In genomic region chr11:68461284-68461861, GRCh38 we compare ENCODE assay signal across 8 cellular contexts. TPM values are rescaled to one million over a fixed set of nuclear protein-coding genes. Genes with fewer than 3 reads are reported as not detected.
DNase-seq lines count a peak whose midpoint lies in the region; ATAC-seq and TF ChIP-seq lines count a peak whose summit lies in the region.

No MANE protein-coding gene starts in this region.

- no peak for ATAC-seq in naive B cell (ENCODE audit: low read depth in 2 of 2)
- no peak for ATAC-seq in HG02870 (IDR thresholded peaks at IDR 0.05; ENCODE audit: unreplicated experiment)

- no peaks in the 10 kb centered on the region for H3K36me3 Mint-ChIP-seq in naive B cell

- H3K27me3 ChIP-seq in ectodermal cell (ENCODE audit: control insufficient read depth, insufficient read depth, low read length, poor library complexity, severe bottlenecking): no peaks in the 10 kb centered on the region

- H3K27ac Mint-ChIP-seq in naive B cell: peak overlapping the region; percentile 56 to 97 (median 91)

- H3K4me3 ChIP-seq in ectodermal cell (ENCODE audit: insufficient read depth, low read depth, low read length): peak overlapping the region; percentile 76

- DNase-seq in activated CD8-positive, alpha-beta memory T cell treated with anti-CD3 and anti-CD28 coated beads, Interleukin-2, amount 50 U/mL, for 48 hours: peak; percentile 51
- DNase-seq in activated CD8-positive, alpha-beta memory T cell treated with anti-CD3 and anti-CD28 coated beads, Interleukin-2, amount 50 U/mL, for 4 hours: no peak
- DNase-seq in naive B cell: peak; percentile 9
- no peak for DNase-seq in NCI-H2196 treated with DMSO at 0.1 percent for 48 hours (lab: John Stamatoyannopoulos, UW; ENCODE audit: unreplicated experiment)
- no peak for DNase-seq in stimulated activated CD4-positive, alpha-beta T cell treated with anti-CD3 and anti-CD28 coated beads, Interleukin-1b, Interleukin-23, amount 100 ng/mL, for 48 hours

- no peaks in the 10 kb centered on the region for H3K9me3 ChIP-seq in ectodermal cell (ENCODE audit: control insufficient read depth, low read length)

- H3K4me1 ChIP-seq in ectodermal cell (ENCODE audit: control insufficient read depth, insufficient read depth, low read length): peaks cover 15% of the 10 kb centered on the region

- H3K9me3 Mint-ChIP-seq in naive B cell: no peaks in the 10 kb centered on the region

- peak overlapping the region; percentile 88 to 98 (median 94) for H3K4me3 Mint-ChIP-seq in naive B cell

- WGBS in ectodermal cell, 2 experiments: 2% methylated on average over 22 of the region's 22 CpGs

- H3K4me1 Mint-ChIP-seq in naive B cell: peaks cover 35 to 54% (median 46%) of the 10 kb centered on the region in 3 donors

- no peaks in the 10 kb centered on the region for H3K27me3 Mint-ChIP-seq in naive B cell

- H3K36me3 ChIP-seq in ectodermal cell (ENCODE audit: control insufficient read depth, insufficient read depth, low read length): no peaks in the 10 kb centered on the region

- no peak overlapping the region for H3K27ac ChIP-seq in ectodermal cell (ENCODE audit: insufficient read depth, low read depth, low read length, poor library complexity, severe bottlenecking)

TF ChIP-seq in PFSK-1, 5 proteins besides CTCF, POLR2A, EP300 and RAD21:
- TF ChIP-seq REST (IDR thresholded peaks at IDR 0.05; ENCODE audit: insufficient read depth in 1 of 2, low read depth in 2 of 2, low read length in 2 of 2): no peak
- TF ChIP-seq FOXP2 (optimal IDR thresholded peaks at IDR 0.05; ENCODE audit: borderline replicate concordance, extremely low read depth, extremely low read length, insufficient read depth): peak; percentile 0
TF ChIP-seq in PFSK-1: peak in this region for 1.

RNA-seq across cellular contexts. Expression of gene PPP6R3, which starts 0.8 kb away (rescaled TPM):
- polyA plus RNA-seq in PFSK-1 (2012; ENCODE audit: insufficient read length, low read depth): 73.5 TPM
- 97.2 TPM for polyA plus RNA-seq in ectodermal cell (2013, experiment 1 of 4)
- polyA plus RNA-seq in ectodermal cell (2013, experiment 2 of 4): 113 TPM
- 79.2 TPM for polyA plus RNA-seq in ectodermal cell (2013, experiment 3 of 4)
- polyA plus RNA-seq in ectodermal cell (2013, experiment 4 of 4): 86.8 TPM
- polyA plus RNA-seq in naive B cell (ENCODE audit: low read depth in 6 of 6): 10 to 100 TPM; 32.0 to 71.1 (median 53.4) TPM

Comparison
In these comparisons a context has a peak if more than half of its experiments do, and no peak if none do; other contexts are left out.
1. DNase-seq: peak in activated CD8-positive, alpha-beta memory T cell treated with anti-CD3 and anti-CD28 coated beads, Interleukin-2, amount 50 U/mL, for 48 hours (single experiment) and naive B cell (single experiment); none in activated CD8-positive, alpha-beta memory T cell treated with anti-CD3 and anti-CD28 coated beads, Interleukin-2, amount 50 U/mL, for 4 hours (single experiment), NCI-H2196 treated with DMSO at 0.1 percent for 48 hours (single experiment) and stimulated activated CD4-positive, alpha-beta T cell treated with anti-CD3 and anti-CD28 coated beads, Interleukin-1b, Interleukin-23, amount 100 ng/mL, for 48 hours (single experiment).